14 cellular contexts compared by ENCODE assay signal in the genomic region with DNA sequence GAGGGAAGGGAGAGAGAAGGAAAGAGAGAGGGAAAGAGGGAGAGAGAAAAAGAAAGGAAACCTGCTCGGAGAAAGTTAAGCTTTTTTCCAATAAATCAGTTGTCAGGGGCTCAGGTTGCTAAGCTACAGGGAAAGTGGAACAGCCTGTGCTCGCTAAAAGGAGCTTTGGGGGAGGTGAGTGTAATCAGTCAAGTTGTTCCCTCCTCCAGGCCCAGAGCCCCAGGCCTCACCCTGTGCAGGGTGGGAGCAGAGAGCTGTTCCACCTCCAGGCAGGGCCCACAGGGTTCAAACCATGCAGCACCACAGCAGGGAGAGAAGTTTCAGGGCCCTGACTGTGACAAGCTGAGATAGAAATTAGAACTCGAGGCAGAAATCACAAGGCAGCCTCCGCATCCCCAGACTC. TPM values are rescaled to one million over a fixed set of nuclear protein-coding genes. Genes with fewer than 3 reads are reported as not detected.
A peak's percentile ranks its signal among the peaks of the same experiment; 100 is the strongest.
DNase-seq lines count a peak whose midpoint lies in the region; ATAC-seq and TF ChIP-seq lines count a peak whose summit lies in the region.
"Had no signal": no experiment of that assay in that cellular context is flagged by ENCODE, and none has a peak within 500 bp of the region (broad histone marks: within the 10 kb centered on the region; RNA-seq: fewer than 3 reads in every experiment).

No MANE protein-coding gene starts in this region.

- H3K4ac ChIP-seq in mesenchymal stem cell (ENCODE audit: low read depth in 1 of 2, low read length in 2 of 2), result peak overlapping the region; percentile 16 to 19

- peak overlapping the region; percentile 39 for H2BK120ac ChIP-seq in mesenchymal stem cell (ENCODE audit: low read depth, low read length)

- H3K14ac ChIP-seq in mesenchymal stem cell (ENCODE audit: low read length in 2 of 2), result peak overlapping the region in 1 of 2 experiments; percentile 91

- peak overlapping the region; percentile 41 for H3K27ac ChIP-seq in angular gyrus (ENCODE audit: low read depth, low read length)
- H3K27ac ChIP-seq in mesenchymal stem cell (ENCODE audit: low read length, poor library complexity, severe bottlenecking), result no peak overlapping the region
- H3K27ac ChIP-seq in PC-3 (ENCODE audit: low read length), result no peak overlapping the region
- H3K27ac ChIP-seq: BLaER1, upper lobe of right lung had no signal

- H3K9me3 ChIP-seq in mesenchymal stem cell (ENCODE audit: control insufficient read depth, low read length) (no peaks in the 10 kb centered on the region), PC-3 (ENCODE audit: low read length) (no peaks in the 10 kb centered on the region)
- H3K9me3 ChIP-seq: BLaER1, upper lobe of right lung had no signal

- H4K91ac ChIP-seq in mesenchymal stem cell (ENCODE audit: low read length), result peak overlapping the region; percentile 1

- H3K9me2 ChIP-seq in PC-3 (replicated peaks; ENCODE audit: low read length), result no peaks in the 10 kb centered on the region

- no peak for TF ChIP-seq CTCF in PC-3 (conservative IDR thresholded peaks at IDR 0.05; ENCODE audit: low read depth, low read length)

- H3F3A ChIP-seq in PC-3 (ENCODE audit: low read length, unreplicated experiment), result no peaks in the 10 kb centered on the region

- peak overlapping the region; percentile 42 for H2AFZ ChIP-seq in mesenchymal stem cell (ENCODE audit: low read depth, low read length)
- no peak overlapping the region for H2AFZ ChIP-seq in PC-3 (ENCODE audit: low read length)

- no peaks in the 10 kb centered on the region for H3K79me2 ChIP-seq in PC-3 (ENCODE audit: low read length)

- no peaks in the 10 kb centered on the region for H3K79me1 ChIP-seq in mesenchymal stem cell (replicated peaks; ENCODE audit: low read length, poor library complexity, severe bottlenecking)

- H3K36me3 ChIP-seq in mesenchymal stem cell (ENCODE audit: control insufficient read depth in 1 of 2, insufficient read depth in 2 of 2, low read depth in 1 of 2, low read length in 2 of 2), result no peaks in the 10 kb centered on the region
- H3K36me3 ChIP-seq in PC-3 (ENCODE audit: low read depth, low read length), result no peaks in the 10 kb centered on the region
- H3K36me3 ChIP-seq: BLaER1, upper lobe of right lung had no signal

- peak overlapping the region in 1 of 2 experiments; percentile 71 for H3K18ac ChIP-seq in mesenchymal stem cell (ENCODE audit: low read depth in 1 of 2, low read length in 2 of 2)

- peak overlapping the region; percentile 98 for H4K8ac ChIP-seq in mesenchymal stem cell (ENCODE audit: low read length)

- H2BK12ac ChIP-seq in mesenchymal stem cell (ENCODE audit: low read length in 2 of 2), result peak overlapping the region; percentile 75 to 81

- H3K4me1 ChIP-seq in mesenchymal stem cell (ENCODE audit: control insufficient read depth, insufficient read depth, low read depth, low read length), result peaks cover 15% of the 10 kb centered on the region
- H3K4me1 ChIP-seq in PC-3 (ENCODE audit: insufficient read depth, low read length), result peaks cover 5% of the 10 kb centered on the region; the same call in 1 of the 2 replicates
- H3K4me1 ChIP-seq: BLaER1 had no signal

- intact Hi-C loops in PC-3 (cut with micrococcal nuclease), result no loop called here

- BruUV-seq in PC-3 (replicated peaks; lab: Mats Ljungman, UMichigan), result no TSS peak

- WGBS in mesenchymal stem cell, result 39% methylated on average over 4 of the region's 4 CpGs

- H3K27me3 ChIP-seq in mesenchymal stem cell (ENCODE audit: control insufficient read depth in 1 of 2, insufficient read depth in 1 of 2, low read length in 2 of 2) (no peaks in the 10 kb centered on the region), PC-3 (ENCODE audit: low read length) (no peaks in the 10 kb centered on the region)
- H3K27me3 ChIP-seq: BLaER1, upper lobe of right lung had no signal

- H3K4me2 ChIP-seq in mesenchymal stem cell (ENCODE audit: low read length, poor library complexity, severe bottlenecking), result no peak overlapping the region
- no peak overlapping the region for H3K4me2 ChIP-seq in PC-3 (ENCODE audit: low read length)
- H3K4me2 ChIP-seq: BLaER1 had no signal

- H2AK5ac ChIP-seq in mesenchymal stem cell (ENCODE audit: low read length, severe bottlenecking), result no peak overlapping the region

- DNase-seq in HEK293T (ENCODE audit: extremely low spot score) (peak; percentile 49), mesenchymal stem cell (peak; percentile 55), retina (peak; percentile 20), PC-3 (no peak), cortex of kidney (lab: John Stamatoyannopoulos, UW) (no peak)
- DNase-seq in stimulated activated naive CD8-positive, alpha-beta T cell treated with anti-CD3 and anti-CD28 coated beads, Interleukin-15, Interleukin-2, amounts not matched to agents 100 U/mL and 50 U/mL, for 24 hours, result no peak
- DNase-seq: activated CD4-positive, alpha-beta T cell treated with anti-CD3 and anti-CD28 coated beads for 36 hours; activated T-cell treated with anti-CD3 and anti-CD28 coated beads, Interleukin-2, amount 50 U/mL, for 1 hour; NCI-H1105; NCI-H510A; stimulated activated CD8-positive, alpha-beta memory T cell treated with anti-CD3 and anti-CD28 coated beads, Interleukin-4, amount 100 ng/mL, for 48 hours; upper lobe of right lung had no signal

- CTCF ChIA-PET in HEK293T (lab: Yijun Ruan, JAX), result interaction anchor here (0.7 to 1.5 kb wide), 3 partner anchors 8 to 31 kb away, joined by 3 to 5 read pairs (median 3); no protein-coding TSS in a partner anchor
- CTCF ChIA-PET in PC-3 (lab: Charles Lee), result no interaction called here

- H3K9ac ChIP-seq in mesenchymal stem cell (ENCODE audit: low read length), result no peak overlapping the region
- no peak overlapping the region for H3K9ac ChIP-seq in PC-3 (ENCODE audit: low read length)
- H3K9ac ChIP-seq: BLaER1 had no signal

- POLR2A ChIA-PET in HEK293T (lab: Yijun Ruan, JAX), result interaction anchor here (1.1 kb wide), 1 partner anchor 56 kb away, joined by 7 read pairs; a partner anchor contains a TSS
- POLR2A ChIA-PET in PC-3 (lab: Charles Lee; ENCODE audit: unreplicated experiment), result no interaction called here

- H4K20me1 ChIP-seq in PC-3 (ENCODE audit: low read length), result no peaks in the 10 kb centered on the region
- H4K20me1 ChIP-seq: BLaER1 had no signal

- H2BK15ac ChIP-seq in mesenchymal stem cell (ENCODE audit: low read depth, poor library complexity, severe bottlenecking), result no peak overlapping the region

- H3K23ac ChIP-seq in mesenchymal stem cell (ENCODE audit: low read length in 2 of 2), result no peak overlapping the region

- H3K4me3 ChIP-seq in mesenchymal stem cell (ENCODE audit: insufficient read depth in 1 of 2, low read depth in 1 of 2, low read length in 2 of 2), result no peak overlapping the region
- H3K4me3 ChIP-seq in PC-3 (ENCODE audit: low read length), result no peak overlapping the region
- H3K4me3 ChIP-seq: BLaER1, upper lobe of right lung had no signal

- no peak overlapping the region for H2BK5ac ChIP-seq in mesenchymal stem cell (ENCODE audit: low read depth, low read length, poor library complexity, severe bottlenecking)

- ATAC-seq in PC-3, result no peak
- ATAC-seq in stimulated activated naive CD8-positive, alpha-beta T cell treated with anti-CD3 and anti-CD28 coated beads, Interleukin-15, Interleukin-2, amounts not matched to agents 100 U/mL and 50 U/mL, for 24 hours, result no peak
- ATAC-seq: activated CD4-positive, alpha-beta T cell treated with anti-CD3 and anti-CD28 coated beads for 36 hours; upper lobe of right lung had no signal

TF ChIP-seq in HEK293T, 16 proteins besides CTCF, POLR2A, EP300 and RAD21:
- TF ChIP-seq, protein P1, sequence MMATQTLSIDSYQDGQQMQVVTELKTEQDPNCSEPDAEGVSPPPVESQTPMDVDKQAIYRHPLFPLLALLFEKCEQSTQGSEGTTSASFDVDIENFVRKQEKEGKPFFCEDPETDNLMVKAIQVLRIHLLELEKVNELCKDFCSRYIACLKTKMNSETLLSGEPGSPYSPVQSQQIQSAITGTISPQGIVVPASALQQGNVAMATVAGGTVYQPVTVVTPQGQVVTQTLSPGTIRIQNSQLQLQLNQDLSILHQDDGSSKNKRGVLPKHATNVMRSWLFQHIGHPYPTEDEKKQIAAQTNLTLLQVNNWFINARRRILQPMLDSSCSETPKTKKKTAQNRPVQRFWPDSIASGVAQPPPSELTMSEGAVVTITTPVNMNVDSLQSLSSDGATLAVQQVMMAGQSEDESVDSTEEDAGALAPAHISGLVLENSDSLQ (IDR thresholded peaks at IDR 0.05), result peak; percentile 98
- no peak for TF ChIP-seq FOXA1 (IDR thresholded peaks at IDR 0.05)
- TF ChIP-seq ZNF384 (IDR thresholded peaks at IDR 0.05), result no peak

RNA-seq across cellular contexts. Expression of a gene that starts 56.4 kb away (rescaled TPM):
- polyA plus RNA-seq in mesenchymal stem cell (2013, experiment 1 of 2), result 80.9 TPM
- polyA plus RNA-seq in mesenchymal stem cell (2013, experiment 2 of 2), result 88.4 TPM
- total RNA-seq in PC-3 (2014; rRNA removed), result 84.2 and 101 TPM in 2 replicates

Comparison
In these comparisons a context has a peak if more than half of its experiments do, and no peak if none do; other contexts are left out.
1. DNase-seq: peak in HEK293T (single experiment), mesenchymal stem cell (single experiment) and retina (single experiment); none in PC-3 (single experiment), stimulated activated naive CD8-positive, alpha-beta T cell treated with anti-CD3 and anti-CD28 coated beads, Interleukin-15, Interleukin-2, amounts not matched to agents 100 U/mL and 50 U/mL, for 24 hours (single experiment) and cortex of kidney (single experiment).